Comparison of ENCODE assay signal across 8 cellular contexts in the genomic region with DNA sequence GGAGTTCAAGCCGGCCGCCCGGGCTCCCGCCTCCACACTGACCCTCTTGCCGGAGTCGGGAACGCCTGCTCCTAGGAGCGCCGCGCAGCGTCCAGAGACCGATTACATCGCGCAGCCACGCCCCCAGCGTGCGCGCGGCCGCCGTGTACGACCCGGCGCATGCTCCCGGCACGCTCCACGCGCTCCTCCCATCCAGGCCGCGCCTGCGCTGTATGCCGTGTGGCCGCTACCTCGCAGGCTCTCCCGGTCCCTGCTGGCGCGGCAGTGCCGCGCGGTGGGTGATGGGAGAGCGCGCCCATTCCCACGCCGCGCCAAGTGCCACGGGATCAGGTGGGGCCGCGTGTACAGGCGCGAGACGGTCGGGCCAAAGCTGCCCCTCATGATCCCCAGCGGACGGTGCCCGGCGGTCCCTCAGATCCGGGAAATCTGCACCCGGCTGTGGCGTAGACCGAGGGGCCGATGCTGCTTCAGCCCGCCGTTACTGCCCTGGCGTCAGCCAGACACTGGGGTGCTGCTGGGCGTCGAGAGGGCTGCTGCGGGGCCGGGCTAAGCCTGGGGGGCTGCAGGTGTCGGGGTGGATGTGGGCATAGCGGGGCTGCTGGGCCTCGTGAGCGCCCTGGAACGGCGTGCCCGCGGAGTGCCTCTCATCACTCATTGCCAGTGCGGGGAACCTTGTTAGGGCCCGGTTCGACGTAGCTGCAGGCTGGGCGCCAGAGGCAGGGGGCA. TPM values are rescaled to one million over a fixed set of nuclear protein-coding genes. Genes with fewer than 3 reads are reported as not detected.
DNase-seq lines count a peak whose midpoint lies in the region; ATAC-seq, FAIRE-seq and TF ChIP-seq lines count a peak whose summit lies in the region.

A gene with protein sequence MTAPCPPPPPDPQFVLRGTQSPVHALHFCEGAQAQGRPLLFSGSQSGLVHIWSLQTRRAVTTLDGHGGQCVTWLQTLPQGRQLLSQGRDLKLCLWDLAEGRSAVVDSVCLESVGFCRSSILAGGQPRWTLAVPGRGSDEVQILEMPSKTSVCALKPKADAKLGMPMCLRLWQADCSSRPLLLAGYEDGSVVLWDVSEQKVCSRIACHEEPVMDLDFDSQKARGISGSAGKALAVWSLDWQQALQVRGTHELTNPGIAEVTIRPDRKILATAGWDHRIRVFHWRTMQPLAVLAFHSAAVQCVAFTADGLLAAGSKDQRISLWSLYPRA (minus strand): TSS at position 97 of the 726 bp plus-strand sequence. CDS start 33,519 bp downstream, outside the sequence.
A gene with protein sequence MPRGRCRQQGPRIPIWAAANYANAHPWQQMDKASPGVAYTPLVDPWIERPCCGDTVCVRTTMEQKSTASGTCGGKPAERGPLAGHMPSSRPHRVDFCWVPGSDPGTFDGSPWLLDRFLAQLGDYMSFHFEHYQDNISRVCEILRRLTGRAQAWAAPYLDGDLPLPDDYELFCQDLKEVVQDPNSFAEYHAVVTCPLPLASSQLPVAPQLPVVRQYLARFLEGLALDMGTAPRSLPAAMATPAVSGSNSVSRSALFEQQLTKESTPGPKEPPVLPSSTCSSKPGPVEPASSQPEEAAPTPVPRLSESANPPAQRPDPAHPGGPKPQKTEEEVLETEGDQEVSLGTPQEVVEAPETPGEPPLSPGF (minus strand): TSS at position 97 of the 726 bp plus-strand sequence. CDS start 2,613 bp downstream, outside the sequence.

- H3K79me1 ChIP-seq in trophoblast cell (ENCODE audit: low read length): peaks cover 32% of the 10 kb centered on the region

- peak within 1 kb of the TSS; percentile 90 for H2AFZ ChIP-seq in trophoblast cell (ENCODE audit: insufficient read depth, low read length, poor library complexity)

- H2BK5ac ChIP-seq in trophoblast cell (ENCODE audit: low read depth, low read length, poor library complexity): peak within 1 kb of the TSS; percentile 86

- H2AK5ac ChIP-seq in trophoblast cell (ENCODE audit: low read length): peak within 1 kb of the TSS; percentile 84

- in situ Hi-C loops in transverse colon (cut with MboI; ENCODE audit: low pct_ligation_motif_present in 1 of 4, low pct_unique_long_range_greater_than_20kb in 1 of 4, low sequenced_read_pairs in 3 of 4): no loop called here

- H4K12ac ChIP-seq in trophoblast cell (ENCODE audit: low read depth, low read length): peak within 1 kb of the TSS; percentile 94

- H3K9me3 ChIP-seq in trophoblast cell (ENCODE audit: insufficient read depth, low read depth, low read length) (no peaks in the 10 kb centered on the region), transverse colon (no peaks in the 10 kb centered on the region)

- H3K27me3 ChIP-seq in trophoblast cell (ENCODE audit: insufficient read depth, low read length) (no peaks in the 10 kb centered on the region), transverse colon (no peaks in the 10 kb centered on the region)

- H3K9me3 Mint-ChIP-seq in activated naive CD8-positive, alpha-beta T cell treated with anti-CD3 and anti-CD28 coated beads, Interleukin-2, amount 50 U/mL, for 24 hours: no peaks in the 10 kb centered on the region

- peak within 1 kb of the TSS; percentile 92 for H4K91ac ChIP-seq in trophoblast cell (ENCODE audit: low read depth, low read length)

- peaks cover 48% of the 10 kb centered on the region for H3K4me1 Mint-ChIP-seq in activated naive CD8-positive, alpha-beta T cell treated with anti-CD3 and anti-CD28 coated beads, Interleukin-2, amount 50 U/mL, for 24 hours

- H3K27ac ChIP-seq in trophoblast cell (ENCODE audit: low read depth, low read length) (peak within 1 kb of the TSS; percentile 80), transverse colon (peak within 1 kb of the TSS; percentile 90 to 97 (median 94))

- peak in 1 of 5 experiments; percentile 16 for TF ChIP-seq CTCF in transverse colon (IDR thresholded peaks at IDR 0.05)

- peaks cover 20 to 27% of the 10 kb centered on the region in 2 experiments for H3K36me3 ChIP-seq in trophoblast cell (ENCODE audit: control insufficient read depth in 1 of 2, insufficient read depth in 2 of 2, low read length in 2 of 2)
- H3K36me3 ChIP-seq in transverse colon: peaks cover 0 to 4% (median 0%) of the 10 kb centered on the region in 4 donors

- peak within 1 kb of the TSS; percentile 94 for H3K18ac ChIP-seq in trophoblast cell (ENCODE audit: low read length)

- H3K27me3 Mint-ChIP-seq in activated naive CD8-positive, alpha-beta T cell treated with anti-CD3 and anti-CD28 coated beads, Interleukin-2, amount 50 U/mL, for 24 hours: no peaks in the 10 kb centered on the region

- peak within 1 kb of the TSS; percentile 95 for H3K14ac ChIP-seq in trophoblast cell (ENCODE audit: low read length)

- WGBS in trophoblast cell (ENCODE audit: extremely low coverage, insufficient coverage, insufficient read length): no CpG with 5 or more reads among the region's 81 CpGs
- 1% methylated on average over 80 of the region's 81 CpGs; no CpG with 5 or more reads in 1 of the 2 donors for WGBS in transverse colon (ENCODE audit: low coverage in 1 of 2), 2 donors

- H3K79me2 ChIP-seq in trophoblast cell (ENCODE audit: control insufficient read depth, insufficient read depth, low read length, poor library complexity): peaks cover 34% of the 10 kb centered on the region

- ATAC-seq in HG02798 (IDR thresholded peaks at IDR 0.05; ENCODE audit: poor library complexity, unreplicated experiment): peak; percentile 92
- ATAC-seq in activated naive CD8-positive, alpha-beta T cell treated with anti-CD3 and anti-CD28 coated beads, Interleukin-2, amount 50 U/mL, for 24 hours: peak; percentile 89

- H3K4me1 ChIP-seq in trophoblast cell (ENCODE audit: control insufficient read depth in 1 of 2, insufficient read depth in 2 of 2, low read length in 2 of 2) (peaks cover 33 to 43% of the 10 kb centered on the region in 2 experiments), transverse colon (peaks cover 16 to 25% (median 22%) of the 10 kb centered on the region in 4 donors)

- H3K4ac ChIP-seq in trophoblast cell (ENCODE audit: low read depth, low read length): peak within 1 kb of the TSS; percentile 65

- intact Hi-C loops in cardiac septum (cut with DNase I) (loop anchor here (5.0 to 10.0 kb wide), 2 partner anchors 123 to 260 kb away; a partner anchor contains a TSS), transverse colon (cut with DNase I; ENCODE audit: low total_unique reads) (loop anchor here (10.0 kb wide), 1 partner anchor 360 kb away; no protein-coding TSS in a partner anchor)

- peak within 1 kb of the TSS; percentile 12 for H2BK12ac ChIP-seq in trophoblast cell (ENCODE audit: low read length)

- TF ChIP-seq POLR2A in GM12891 (IDR thresholded peaks at IDR 0.05; ENCODE audit: low read depth, low read length) (peak; percentile 89), transverse colon (IDR thresholded peaks at IDR 0.05) (peak; percentile 96)

- no peak within 1 kb of the TSS for H3K23ac ChIP-seq in trophoblast cell (ENCODE audit: low read length)

- peak within 1 kb of the TSS; percentile 98 for H3K4me3 Mint-ChIP-seq in activated naive CD8-positive, alpha-beta T cell treated with anti-CD3 and anti-CD28 coated beads, Interleukin-2, amount 50 U/mL, for 24 hours

- peak within 1 kb of the TSS; percentile 90 for H4K8ac ChIP-seq in trophoblast cell (ENCODE audit: low read depth, low read length)

- H3K27ac Mint-ChIP-seq in activated naive CD8-positive, alpha-beta T cell treated with anti-CD3 and anti-CD28 coated beads, Interleukin-2, amount 50 U/mL, for 24 hours: peak within 1 kb of the TSS; percentile 91

- peaks cover 28% of the 10 kb centered on the region for H3K36me3 Mint-ChIP-seq in activated naive CD8-positive, alpha-beta T cell treated with anti-CD3 and anti-CD28 coated beads, Interleukin-2, amount 50 U/mL, for 24 hours (ENCODE audit: low read depth)

- H3K4me3 ChIP-seq in trophoblast cell (ENCODE audit: low read depth, low read length) (peak within 1 kb of the TSS; percentile 87), transverse colon (peak within 1 kb of the TSS; percentile 60 to 95 (median 90))

- peak within 1 kb of the TSS; percentile 87 for H3K4me2 ChIP-seq in trophoblast cell (ENCODE audit: low read length)

- peak within 1 kb of the TSS; percentile 85 for H3K9ac ChIP-seq in trophoblast cell (ENCODE audit: low read length)

- FAIRE-seq in GM12891 (lab: Jason Lieb, UNC): peak; percentile 100

- TF ChIP-seq EP300 in transverse colon (IDR thresholded peaks at IDR 0.05; ENCODE audit: low read depth): no peak

- peak; percentile 96 for DNase-seq in GM12891 (ENCODE audit: insufficient read length, low spot score)
- DNase-seq in NCI-H1417 treated with DMSO at 0.1 percent for 48 hours (lab: John Stamatoyannopoulos, UW): peak; percentile 54
- peak; percentile 72 to 90 for DNase-seq in SW 1271 (lab: John Stamatoyannopoulos, UW)
- DNase-seq in activated naive CD8-positive, alpha-beta T cell treated with anti-CD3 and anti-CD28 coated beads, Interleukin-2, amount 50 U/mL, for 24 hours: peak; percentile 98
- peak; percentile 99 for DNase-seq in cardiac septum (ENCODE audit: low spot score)
- DNase-seq in trophoblast cell: peak; percentile 96 to 99
- peak; percentile 98 for DNase-seq in transverse colon

- H2BK120ac ChIP-seq in trophoblast cell (ENCODE audit: insufficient read depth, low read length, poor library complexity): peak within 1 kb of the TSS; percentile 88

TF ChIP-seq in GM12891, 5 proteins besides CTCF, POLR2A, EP300 and RAD21:
- TF ChIP-seq TAF1 (IDR thresholded peaks at IDR 0.05; ENCODE audit: low read depth, low read length) (peak; percentile 79), SPI1 (IDR thresholded peaks at IDR 0.05; ENCODE audit: low read depth, low read length) (no peak), POU2F2 (IDR thresholded peaks at IDR 0.05; ENCODE audit: low read depth, low read length) (no peak), PAX5 (IDR thresholded peaks at IDR 0.05; ENCODE audit: insufficient read depth, low read length, severe bottlenecking) (no peak), POLR2AphosphoS5 (IDR thresholded peaks at IDR 0.05; ENCODE audit: low read depth, low read length) (peak; percentile 80)

RNA-seq across cellular contexts. Expression of the first gene that starts in this region (rescaled TPM):
- polyA plus RNA-seq in GM12891 (2012; ENCODE audit: low read depth, missing spikeins): 3.5 TPM
- total RNA-seq in cardiac septum: 2.0 TPM
- polyA plus RNA-seq in trophoblast cell (2013): 10.4 and 11.5 TPM in 2 replicates
- 1 to 10 TPM in 3 of 4 donors, under 1 TPM in 1; 0.80 to 4.8 (median 2.8) TPM for total RNA-seq in transverse colon

RNA-seq across cellular contexts. Expression of the second gene that starts in this region (rescaled TPM):
- polyA plus RNA-seq in GM12891 (2012; ENCODE audit: low read depth, missing spikeins): 5.7 TPM
- total RNA-seq in cardiac septum (6.3 TPM), transverse colon (10 to 100 TPM in 1 of 4 donors, 1 to 10 TPM in 3; 7.1 to 16.8 (median 7.8) TPM)
- 10.8 and 11.6 TPM in 2 replicates for polyA plus RNA-seq in trophoblast cell (2013)

Comparison
In these comparisons a context has a peak if more than half of its experiments do, and no peak if none do; other contexts are left out.
1. Peak in every context shown above with its lines: DNase-seq, ATAC-seq, H3K4me3 ChIP-seq and H3K27ac ChIP-seq.